8 cellular contexts compared by ENCODE assay signal in genomic region chr9:89593776-89594427, GRCh38. TPM values are rescaled to one million over a fixed set of nuclear protein-coding genes. Genes with fewer than 3 reads are reported as not detected.
DNase-seq lines count a peak whose midpoint lies in the region; ATAC-seq, FAIRE-seq and TF ChIP-seq lines count a peak whose summit lies in the region.

No MANE protein-coding gene starts in this region.

- H3K79me2 ChIP-seq in KMS-11 (ENCODE audit: insufficient read depth, low read depth) (no peaks in the 10 kb centered on the region), astrocyte (ENCODE audit: insufficient read depth, low read length) (no peaks in the 10 kb centered on the region)

- no peak for FAIRE-seq in astrocyte (lab: Jason Lieb, UNC)

- peak; percentile 69 for DNase-seq in GM12865 (ENCODE audit: low read depth)
- DNase-seq in T-helper 2 cell: peak in 4 of 5 experiments; percentile 23 to 65 (median 53)
- DNase-seq in astrocyte (ENCODE audit: low read depth): no peak
- peak; percentile 38 to 78 for DNase-seq in left colon
- DNase-seq in stimulated activated CD8-positive, alpha-beta memory T cell treated with anti-CD3 and anti-CD28 coated beads, Interleukin-7, amount 100 ng/mL, for 4 hours (ENCODE audit: low read depth in 2 of 2): peak; percentile 38 to 45
- no peak for DNase-seq in DMS114 treated with DMSO at 0.1 percent for 48 hours (lab: John Stamatoyannopoulos, UW; ENCODE audit: unreplicated experiment)

- H3K27me3 ChIP-seq in KMS-11 (ENCODE audit: insufficient read depth, low read depth) (no peaks in the 10 kb centered on the region), astrocyte (ENCODE audit: insufficient read depth, low read length) (peaks cover 14% of the 10 kb centered on the region)

- H3K9me3 ChIP-seq in astrocyte (ENCODE audit: insufficient read depth, low read depth, low read length): no peaks in the 10 kb centered on the region

- H4K20me1 ChIP-seq in KMS-11 (ENCODE audit: insufficient read depth) (no peaks in the 10 kb centered on the region), astrocyte (ENCODE audit: insufficient read depth, low read length) (no peaks in the 10 kb centered on the region)

- no peak overlapping the region for H3K27ac Mint-ChIP-seq in astrocyte (ENCODE audit: unreplicated experiment)

- H3K9me3 Mint-ChIP-seq in astrocyte (ENCODE audit: unreplicated experiment): peaks cover 1% of the 10 kb centered on the region

- no peak overlapping the region for H3K4me3 Mint-ChIP-seq in astrocyte (ENCODE audit: unreplicated experiment)

- no peak overlapping the region for H3K4me3 ChIP-seq in GM12865 (ENCODE audit: low read depth, low read length)
- H3K4me3 ChIP-seq in KMS-11 (IDR thresholded peaks at IDR 0.05; ENCODE audit: insufficient read depth, low read depth, low read length): no peak overlapping the region
- no peak overlapping the region for H3K4me3 ChIP-seq in astrocyte (ENCODE audit: insufficient read depth, low read depth, low read length)

- peaks cover 21% of the 10 kb centered on the region for H3K4me1 Mint-ChIP-seq in astrocyte (ENCODE audit: low read depth, unreplicated experiment)

- H3K4me2 ChIP-seq in KMS-11 (no peak overlapping the region), astrocyte (ENCODE audit: low read length) (no peak overlapping the region)

- H3K36me3 ChIP-seq in KMS-11 (ENCODE audit: insufficient read depth) (no peaks in the 10 kb centered on the region), astrocyte (ENCODE audit: insufficient read depth, low read length) (no peaks in the 10 kb centered on the region)

- H3K36me3 Mint-ChIP-seq in astrocyte (ENCODE audit: low read depth, unreplicated experiment): no peaks in the 10 kb centered on the region

- peaks cover 48% of the 10 kb centered on the region for H3K27me3 Mint-ChIP-seq in astrocyte (ENCODE audit: low read depth, unreplicated experiment)

- intact Hi-C loops in left colon (cut with DNase I, micrococcal nuclease): no loop called here

- H2AFZ ChIP-seq in KMS-11 (ENCODE audit: low read depth): peak overlapping the region; percentile 30; the same call in 1 of the 2 replicates
- H2AFZ ChIP-seq in astrocyte (ENCODE audit: low read depth, low read length): no peak overlapping the region

- H3K4me1 ChIP-seq in KMS-11 (ENCODE audit: low read depth, poor library complexity, severe bottlenecking) (no peaks in the 10 kb centered on the region), astrocyte (ENCODE audit: insufficient read depth, low read length) (no peaks in the 10 kb centered on the region)

- H3K9ac ChIP-seq in KMS-11: no peak overlapping the region
- no peak overlapping the region for H3K9ac ChIP-seq in astrocyte (ENCODE audit: low read length)

- ATAC-seq in left colon (peak; percentile 78), HG02884 (IDR thresholded peaks at IDR 0.05; ENCODE audit: unreplicated experiment) (no peak)

- no peak overlapping the region for H3K27ac ChIP-seq in KMS-11
- H3K27ac ChIP-seq in astrocyte (ENCODE audit: low read depth, low read length): no peak overlapping the region

- TF ChIP-seq CTCF in GM12865 (IDR thresholded peaks at IDR 0.05; ENCODE audit: insufficient read depth, low read depth, low read length, missing control alignments) (peak; percentile 92), KMS-11 (conservative IDR thresholded peaks at IDR 0.05; ENCODE audit: low read depth, low read length) (peak; percentile 82), astrocyte (IDR thresholded peaks at IDR 0.05; ENCODE audit: insufficient read depth, low read depth, low read length) (peak; percentile 51)

RNA-seq across cellular contexts. Expression of gene GADD45G, which starts 10.9 kb away (rescaled TPM):
- total RNA-seq in astrocyte: 3.5 and 5.2 TPM in 2 replicates
- 10 to 100 TPM in 1 of 2 donors, 1 to 10 TPM in 1; 5.3 to 13.9 TPM for total RNA-seq in left colon

Comparison
In these comparisons a context has a peak if more than half of its experiments do, and no peak if none do; other contexts are left out.
1. DNase-seq: peak in GM12865 (single experiment), T-helper 2 cell (4 of 5), left colon (2 of 2) and stimulated activated CD8-positive, alpha-beta memory T cell treated with anti-CD3 and anti-CD28 coated beads, Interleukin-7, amount 100 ng/mL, for 4 hours (2 of 2); none in astrocyte (single experiment) and DMS114 treated with DMSO at 0.1 percent for 48 hours (single experiment).
2. Peak in every context shown above with its lines, with median percentiles within 50 percentile points of each other: CTCF ChIP-seq.